12 cellular contexts compared by ENCODE assay signal in the genomic region with DNA sequence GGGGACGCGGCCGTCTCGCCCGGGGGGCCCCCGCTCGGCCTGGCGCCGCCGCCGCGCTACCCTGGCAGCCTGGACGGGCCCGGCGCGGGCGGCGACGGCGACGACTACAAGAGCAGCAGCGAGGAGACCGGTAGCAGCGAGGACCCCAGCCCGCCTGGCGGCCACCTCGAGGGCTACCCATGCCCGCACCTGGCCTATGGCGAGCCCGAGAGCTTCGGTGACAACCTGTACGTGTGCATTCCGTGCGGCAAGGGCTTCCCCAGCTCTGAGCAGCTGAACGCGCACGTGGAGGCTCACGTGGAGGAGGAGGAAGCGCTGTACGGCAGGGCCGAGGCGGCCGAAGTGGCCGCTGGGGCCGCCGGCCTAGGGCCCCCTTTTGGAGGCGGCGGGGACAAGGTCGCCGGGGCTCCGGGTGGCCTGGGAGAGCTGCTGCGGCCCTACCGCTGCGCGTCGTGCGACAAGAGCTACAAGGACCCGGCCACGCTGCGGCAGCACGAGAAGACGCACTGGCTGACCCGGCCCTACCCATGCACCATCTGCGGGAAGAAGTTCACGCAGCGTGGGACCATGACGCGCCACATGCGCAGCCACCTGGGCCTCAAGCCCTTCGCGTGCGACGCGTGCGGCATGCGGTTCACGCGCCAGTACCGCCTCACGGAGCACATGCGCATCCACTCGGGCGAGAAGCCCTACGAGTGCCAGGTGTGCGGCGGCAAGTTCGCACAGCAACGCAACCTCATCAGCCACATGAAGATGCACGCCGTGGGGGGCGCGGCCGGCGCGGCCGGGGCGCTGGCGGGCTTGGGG. TPM values are rescaled to one million over a fixed set of nuclear protein-coding genes. Genes with fewer than 3 reads are reported as not detected.
A peak's percentile ranks its signal among the peaks of the same experiment; 100 is the strongest.
DNase-seq lines count a peak whose midpoint lies in the region; ATAC-seq, FAIRE-seq and TF ChIP-seq lines count a peak whose summit lies in the region.
"Had no signal": no experiment of that assay in that cellular context is flagged by ENCODE, and none has a peak within 500 bp of the region (broad histone marks: within the 10 kb centered on the region; RNA-seq: fewer than 3 reads in every experiment).

No MANE protein-coding gene starts in this region.

- H4K20me1 ChIP-seq in endothelial cell of umbilical vein (replicated peaks; ENCODE audit: control insufficient read depth, extremely low read depth, insufficient read depth, low read length) (no peaks in the 10 kb centered on the region), OCI-LY7 (ENCODE audit: insufficient read depth, low read length) (no peaks in the 10 kb centered on the region)

- peaks cover 31 to 74% (median 40%) of the 10 kb centered on the region in 3 donors for H3K27me3 Mint-ChIP-seq in CD14-positive monocyte (ENCODE audit: low read depth in 3 of 3)

- FAIRE-seq in endothelial cell of umbilical vein (lab: Jason Lieb, UNC) (no peak), urothelium cell line (lab: Jason Lieb, UNC) (no peak)
- FAIRE-seq: keratinocyte had no signal

- CTCF ChIA-PET in endothelial cell of umbilical vein (lab: Charles Lee) = interaction anchor here (0.7 to 17.2 kb wide), 12 partner anchors 9 to 223 kb away, joined by 3 to 455 read pairs (median 4); no protein-coding TSS in a partner anchor
- CTCF ChIA-PET in OCI-LY7 (lab: Charles Lee; ENCODE audit: unreplicated experiment) = interaction anchor here (0.5 to 1.4 kb wide), 2 partner anchors 36 to 187 kb away, joined by 3 read pairs; no protein-coding TSS in a partner anchor

- H3K4me3 Mint-ChIP-seq in CD14-positive monocyte = peak overlapping the region; percentile 68 to 70

- H3K9me3 Mint-ChIP-seq in CD14-positive monocyte = peaks cover 0 to 12% (median 5%) of the 10 kb centered on the region in 7 donors

- H3K27ac ChIP-seq in HUES6 (ENCODE audit: low read depth, low read length) = no peak overlapping the region
- no peak overlapping the region for H3K27ac ChIP-seq in endothelial cell of umbilical vein (ENCODE audit: insufficient read depth, low read depth, low read length)
- H3K27ac ChIP-seq in ovary = peak overlapping the region; percentile 89 to 98
- H3K27ac ChIP-seq in OCI-LY7 (ENCODE audit: low read depth, low read length, poor library complexity, severe bottlenecking) = no peak overlapping the region
- H3K27ac ChIP-seq: cardiac muscle cell had no signal

- H3K4me3 ChIP-seq in HUES6 (ENCODE audit: low read depth, low read length) (peak overlapping the region; percentile 31; the same call in 1 of the 2 replicates), endothelial cell of umbilical vein (replicated peaks in 1 of 3; ENCODE audit: insufficient read depth in 1 of 3, low read depth in 1 of 3, low read length in 3 of 3) (no peak overlapping the region), ovary (peak overlapping the region; percentile 41), OCI-LY7 (ENCODE audit: low read depth, low read length, poor library complexity, severe bottlenecking) (no peak overlapping the region)
- H3K4me3 ChIP-seq: cardiac muscle cell had no signal

- no peaks in the 10 kb centered on the region for H3K9me2 ChIP-seq in OCI-LY7 (ENCODE audit: insufficient read depth, low read length)

- TF ChIP-seq EP300 in ovary (IDR thresholded peaks at IDR 0.05) = no peak

- H3K79me2 ChIP-seq in endothelial cell of umbilical vein (ENCODE audit: control insufficient read depth, insufficient read depth, low read length) (peaks cover 27% of the 10 kb centered on the region), OCI-LY7 (ENCODE audit: insufficient read depth, low read depth, low read length) (no peaks in the 10 kb centered on the region)

- intact Hi-C loops in CD14-positive monocyte (cut with micrococcal nuclease) (loop anchor here (2.0 to 10.0 kb wide), 4 partner anchors 29 to 99 kb away; no protein-coding TSS in a partner anchor), endothelial cell of umbilical vein (cut with micrococcal nuclease) (no loop called here), ovary (cut with DNase I) (loop anchor here (2.0 to 5.0 kb wide), 3 partner anchors 119 to 224 kb away; no protein-coding TSS in a partner anchor), OCI-LY7 (cut with micrococcal nuclease; ENCODE audit: unreplicated experiment) (loop anchor here (2.0 kb wide), 1 partner anchor 113 kb away; no protein-coding TSS in a partner anchor)

- no peak overlapping the region for H3K4me2 ChIP-seq in endothelial cell of umbilical vein (ENCODE audit: insufficient read depth, low read length)
- H3K4me2 ChIP-seq in OCI-LY7 (ENCODE audit: low read length) = no peak overlapping the region

- ATAC-seq in HG03135 (IDR thresholded peaks at IDR 0.05; ENCODE audit: unreplicated experiment) = no peak

- H3K4me1 Mint-ChIP-seq in CD14-positive monocyte = peaks cover 36% of the 10 kb centered on the region

- DNase-seq in CD14-positive monocyte (ENCODE audit: low spot score) = no peak
- no peak for DNase-seq in endothelial cell of umbilical vein (ENCODE audit: low read depth, low spot score)
- peak in 4 of 5 donors; percentile 56 to 65 (median 62) for DNase-seq in ovary
- no peak for DNase-seq in OCI-LY7 (ENCODE audit: low spot score)
- no peak for DNase-seq in NCI-H510A (lab: John Stamatoyannopoulos, UW)
- no peak for DNase-seq in urothelium cell line (ENCODE audit: low spot score)
- DNase-seq: DMS 273 treated with DMSO at 0.1 percent for 48 hours, NCI-H446 treated with DMSO at 0.1 percent for 48 hours had no signal

- BruUV-seq in endothelial cell of umbilical vein (replicated peaks; lab: Mats Ljungman, UMichigan) = no TSS peak
- BruUV-seq in OCI-LY7 (replicated peaks; lab: Mats Ljungman, UMichigan) = no TSS peak

- H3K27me3 ChIP-seq in HUES6 (ENCODE audit: control insufficient read depth, insufficient read depth, low read length) (peaks cover 77% of the 10 kb centered on the region), endothelial cell of umbilical vein (ENCODE audit: control insufficient read depth in 2 of 2, insufficient read depth in 2 of 2, low read length in 2 of 2) (peaks cover 0 to 2% of the 10 kb centered on the region in 2 experiments), ovary (no peaks in the 10 kb centered on the region)

- no peaks in the 10 kb centered on the region for H3K9me1 ChIP-seq in endothelial cell of umbilical vein (replicated peaks; ENCODE audit: control insufficient read depth, extremely low read depth, insufficient read depth, low read length)

- H3K27ac Mint-ChIP-seq in CD14-positive monocyte = no peak overlapping the region

- H3K36me3 ChIP-seq in HUES6 (ENCODE audit: control insufficient read depth, insufficient read depth, low read length) = 0 out of 2 replicates have a peak, but pooled peaks cover 4% of the 10 kb centered on the region
- peaks cover 3 to 10% of the 10 kb centered on the region in 2 experiments for H3K36me3 ChIP-seq in endothelial cell of umbilical vein (ENCODE audit: control insufficient read depth in 2 of 2, extremely low read depth in 1 of 2, insufficient read depth in 2 of 2, low read length in 2 of 2)
- no peaks in the 10 kb centered on the region for H3K36me3 ChIP-seq in ovary
- H3K36me3 ChIP-seq in OCI-LY7 (ENCODE audit: insufficient read depth, low read length) = no peaks in the 10 kb centered on the region
- H3K36me3 ChIP-seq: cardiac muscle cell had no signal

- H3K9me3 ChIP-seq in HUES6 (ENCODE audit: control insufficient read depth, insufficient read depth, low read depth, low read length) (no peaks in the 10 kb centered on the region), endothelial cell of umbilical vein (replicated peaks; ENCODE audit: control insufficient read depth, insufficient read depth, low read length) (no peaks in the 10 kb centered on the region), ovary (no peaks in the 10 kb centered on the region), OCI-LY7 (ENCODE audit: low read length) (no peaks in the 10 kb centered on the region)

- H3K36me3 Mint-ChIP-seq in CD14-positive monocyte = peaks cover 22 to 29% of the 10 kb centered on the region in 2 donors

- TF ChIP-seq POLR2A in endothelial cell of umbilical vein (IDR thresholded peaks at IDR 0.05; ENCODE audit: low read depth, low read length) (no peak), ovary (IDR thresholded peaks at IDR 0.05) (peak; percentile 33)

- POLR2A ChIA-PET in endothelial cell of umbilical vein (lab: Charles Lee) (interaction anchor here (1.4 kb wide), 1 partner anchor 10 kb away, joined by 3 read pairs; no protein-coding TSS in a partner anchor), OCI-LY7 (lab: Charles Lee) (no interaction called here)

- WGBS in ovary, 3 donors = 21 to 38% (median 31%) methylated on average over 62 to 98 of the region's 98 CpGs

- H3K4me1 ChIP-seq in HUES6 (ENCODE audit: control insufficient read depth, insufficient read depth, low read length) (peaks cover 32% of the 10 kb centered on the region; the same call in 1 of the 2 replicates), endothelial cell of umbilical vein (ENCODE audit: control insufficient read depth, extremely low read depth, insufficient read depth, low read length) (peaks cover 26% of the 10 kb centered on the region), ovary (ENCODE audit: insufficient read depth) (peaks cover 20% of the 10 kb centered on the region), OCI-LY7 (ENCODE audit: insufficient read depth, low read length, poor library complexity, severe bottlenecking) (peaks cover 34% of the 10 kb centered on the region)

- dilution Hi-C loops in endothelial cell of umbilical vein (cut with MboI; ENCODE audit: extremely low pct_ligation_motif_present, low sequenced_read_pairs) = no loop called here

- H3K9ac ChIP-seq in HUES6 (ENCODE audit: low read length) = no peak overlapping the region
- no peak overlapping the region for H3K9ac ChIP-seq in endothelial cell of umbilical vein (replicated peaks; ENCODE audit: extremely low read depth, insufficient read depth, low read length)

- TF ChIP-seq CTCF in CD14-positive monocyte (IDR thresholded peaks at IDR 0.05) = no peak
- no peak for TF ChIP-seq CTCF in endothelial cell of umbilical vein (IDR thresholded peaks at IDR 0.05; ENCODE audit: extremely low read depth in 1 of 2, insufficient read depth in 1 of 2, low read depth in 1 of 2, low read length in 2 of 2)
- no peak for TF ChIP-seq CTCF in ovary (IDR thresholded peaks at IDR 0.05)
- TF ChIP-seq CTCF in OCI-LY7 (conservative IDR thresholded peaks at IDR 0.05; ENCODE audit: low read length) = no peak

- H2AFZ ChIP-seq in endothelial cell of umbilical vein (ENCODE audit: low read depth, low read length) (no peak overlapping the region), OCI-LY7 (ENCODE audit: low read length) (no peak overlapping the region)

RNA-seq across cellular contexts. Expression of a gene that starts 3.0 kb away (rescaled TPM):
- polyA plus RNA-seq in CD14-positive monocyte (under 1 TPM; 0.13 to 0.30 TPM), endothelial cell of umbilical vein (18.2 and 20.2 TPM in 2 replicates), ovary (10 to 100 TPM in 1 of 2 donors, 1 to 10 TPM in 1; 3.9 to 16.3 TPM)
- total RNA-seq in endothelial cell of umbilical vein (25.8 and 35.5 TPM in 2 replicates), ovary (100 to 1,000 TPM in 1 of 7 donors, 10 to 100 TPM in 6; 35.0 to 108 (median 68.0) TPM), OCI-LY7 (2022) (0.32 TPM in 1 of 2 replicates, not detected in the other)
- polyA plus RNA-seq in endothelial cell of umbilical vein (2011; cell fraction: cytosol; rRNA removed) = 6.5 and 11.3 TPM in 2 replicates
- polyA plus RNA-seq in endothelial cell of umbilical vein (2011; cell fraction: nucleus; rRNA removed) = 46.4 and 50.2 TPM in 2 replicates
- polyA plus RNA-seq in endothelial cell of umbilical vein (2012) = 8.2 and 19.6 TPM in 2 replicates
- 10.7 and 22.4 TPM in 2 replicates for polyA minus RNA-seq in endothelial cell of umbilical vein
- polyA minus RNA-seq in endothelial cell of umbilical vein (2011; cell fraction: cytosol; rRNA and poly(A)+ RNA removed) = not detected
- polyA minus RNA-seq in endothelial cell of umbilical vein (2011; cell fraction: nucleus; rRNA and poly(A)+ RNA removed) = 56.9 and 118 TPM in 2 replicates
- 0.19 TPM in 1 of 2 replicates, not detected in the other for total RNA-seq in OCI-LY7 (2014; rRNA removed; shearing (Covaris generic))

RNA-seq across cellular contexts. Expression of a gene that starts 16.1 kb away (rescaled TPM):
- 10 to 100 TPM; 69.1 to 94.9 TPM for polyA plus RNA-seq in CD14-positive monocyte
- 40.9 and 41.3 TPM in 2 replicates for total RNA-seq in endothelial cell of umbilical vein
- 84.2 and 102 TPM in 2 replicates for polyA plus RNA-seq in endothelial cell of umbilical vein
- polyA plus RNA-seq in endothelial cell of umbilical vein (2011; cell fraction: cytosol; rRNA removed) = 62.0 and 68.4 TPM in 2 replicates
- 27.0 and 34.3 TPM in 2 replicates for polyA plus RNA-seq in endothelial cell of umbilical vein (2011; cell fraction: nucleus; rRNA removed)
- polyA plus RNA-seq in endothelial cell of umbilical vein (2012) = 40.7 and 40.8 TPM in 2 replicates
- polyA minus RNA-seq in endothelial cell of umbilical vein = 29.7 and 32.0 TPM in 2 replicates
- 24.1 TPM for polyA minus RNA-seq in endothelial cell of umbilical vein (2011; cell fraction: cytosol; rRNA and poly(A)+ RNA removed)
- 4.8 and 6.6 TPM in 2 replicates for polyA minus RNA-seq in endothelial cell of umbilical vein (2011; cell fraction: nucleus; rRNA and poly(A)+ RNA removed)
- 10 to 100 TPM; 19.1 to 26.4 (median 21.2) TPM for total RNA-seq in ovary
- 10 to 100 TPM; 13.2 to 28.3 TPM for polyA plus RNA-seq in ovary
- total RNA-seq in OCI-LY7 (2014; rRNA removed; shearing (Covaris generic)) = 18.8 and 24.0 TPM in 2 replicates
- 18.2 and 21.9 TPM in 2 replicates for total RNA-seq in OCI-LY7 (2022)

RNA-seq across cellular contexts. Expression of a gene that starts 28.0 kb away (rescaled TPM):
- polyA plus RNA-seq in CD14-positive monocyte (1 to 10 TPM; 7.5 to 9.3 TPM), endothelial cell of umbilical vein (45.6 and 50.4 TPM in 2 replicates), ovary (10 to 100 TPM; 27.5 to 47.2 TPM)
- total RNA-seq in endothelial cell of umbilical vein (37.8 and 38.5 TPM in 2 replicates), ovary (10 to 100 TPM; 42.4 to 77.7 (median 46.0) TPM), OCI-LY7 (2022) (35.1 and 42.6 TPM in 2 replicates)
- polyA plus RNA-seq in endothelial cell of umbilical vein (2011; cell fraction: cytosol; rRNA removed) = 24.4 and 28.4 TPM in 2 replicates
- 113 and 132 TPM in 2 replicates for polyA plus RNA-seq in endothelial cell of umbilical vein (2011; cell fraction: nucleus; rRNA removed)
- 27.7 and 30.0 TPM in 2 replicates for polyA plus RNA-seq in endothelial cell of umbilical vein (2012)
- polyA minus RNA-seq in endothelial cell of umbilical vein = 28.8 and 50.5 TPM in 2 replicates
- polyA minus RNA-seq in endothelial cell of umbilical vein (2011; cell fraction: cytosol; rRNA and poly(A)+ RNA removed) = 34.0 TPM
- 36.8 and 41.4 TPM in 2 replicates for polyA minus RNA-seq in endothelial cell of umbilical vein (2011; cell fraction: nucleus; rRNA and poly(A)+ RNA removed)
- 26.5 and 30.4 TPM in 2 replicates for total RNA-seq in OCI-LY7 (2014; rRNA removed; shearing (Covaris generic))

RNA-seq across cellular contexts. Expression of a gene that starts 32.8 kb away (rescaled TPM):
- under 1 TPM; 0.11 to 0.29 TPM for polyA plus RNA-seq in CD14-positive monocyte
- not detected in 2 replicates for total RNA-seq in endothelial cell of umbilical vein
- 0.03 and 0.04 TPM in 2 replicates for polyA plus RNA-seq in endothelial cell of umbilical vein
- polyA plus RNA-seq in endothelial cell of umbilical vein (2011; cell fraction: cytosol; rRNA removed) = 0.03 TPM in 2 replicates
- not detected in 2 replicates for polyA plus RNA-seq in endothelial cell of umbilical vein (2011; cell fraction: nucleus; rRNA removed)
- 0.04 and 0.11 TPM in 2 replicates for polyA plus RNA-seq in endothelial cell of umbilical vein (2012)
- polyA minus RNA-seq in endothelial cell of umbilical vein = 0.08 TPM in 1 of 2 replicates, not detected in the other
- polyA minus RNA-seq in endothelial cell of umbilical vein (2011; cell fraction: cytosol; rRNA and poly(A)+ RNA removed) = not detected
- polyA minus RNA-seq in endothelial cell of umbilical vein (2011; cell fraction: nucleus; rRNA and poly(A)+ RNA removed) = not detected in 2 replicates
- 1 to 10 TPM in 5 of 7 donors, under 1 TPM in 1, not detected in 1; 0.92 to 4.1 (median 1.9) TPM for total RNA-seq in ovary
- polyA plus RNA-seq in ovary = under 1 TPM; 0.30 to 0.42 TPM
- not detected in 2 replicates for total RNA-seq in OCI-LY7 (2014; rRNA removed; shearing (Covaris generic))
- not detected in 2 replicates for total RNA-seq in OCI-LY7 (2022)

Comparison
In these comparisons a context has a peak if more than half of its experiments do, and no peak if none do; other contexts are left out.
1. DNase-seq: peak in ovary (4 of 5); none in CD14-positive monocyte (single experiment), endothelial cell of umbilical vein (single experiment), OCI-LY7 (single experiment), NCI-H510A (single experiment) and urothelium cell line (single experiment).
2. H3K27ac ChIP-seq: peak in ovary (2 of 2); none in HUES6 (single experiment), endothelial cell of umbilical vein (single experiment) and OCI-LY7 (single experiment).
3. H3K4me3 ChIP-seq: peak in HUES6 (single experiment) and ovary (single experiment); none in endothelial cell of umbilical vein (0 of 3) and OCI-LY7 (single experiment).
4. RNA of a gene that starts 3.0 kb away (total RNA-seq): 35.0 to 108 TPM in ovary and 25.8 to 35.5 TPM in endothelial cell of umbilical vein; 0.19 to 0.32 TPM in OCI-LY7; every median in the first group is over 10 times any median in the second.